In genomic region chr21:41169701-41170100, GRCh38 we compare ENCODE assay signal across 11 cellular contexts. TPM values are rescaled to one million over a fixed set of nuclear protein-coding genes. Genes with fewer than 3 reads are reported as not detected.
DNase-seq lines count a peak whose midpoint lies in the region; ATAC-seq and TF ChIP-seq lines count a peak whose summit lies in the region.
"Had no signal": no experiment of that assay in that cellular context is flagged by ENCODE, and none has a peak within 500 bp of the region (broad histone marks: within the 10 kb centered on the region; RNA-seq: fewer than 3 reads in every experiment).

No MANE protein-coding gene starts in this region.

- intact Hi-C loops in CD4-positive, alpha-beta T cell (cut with DNase I, micrococcal nuclease): no loop called here
- intact Hi-C loops in ovary (cut with DNase I): no loop called here
- intact Hi-C loops in left lung (cut with DNase I): no loop called here

- TF ChIP-seq POLR2A in ovary (IDR thresholded peaks at IDR 0.05): no peak
- TF ChIP-seq POLR2A in GM18505 (IDR thresholded peaks at IDR 0.05; ENCODE audit: borderline replicate concordance, extremely low read depth, insufficient read depth, insufficient read length): no peak

- H3K4me3 Mint-ChIP-seq in CD4-positive, alpha-beta T cell: peak overlapping the region; percentile 49
- peak overlapping the region in 1 of 2 donors; percentile 49 for H3K4me3 Mint-ChIP-seq in activated T-cell treated with anti-CD3 and anti-CD28 coated beads, Interleukin-2, amount 50 U/mL, for 72 hours

- peaks cover 34% of the 10 kb centered on the region for H3K27me3 ChIP-seq in CD4-positive, alpha-beta T cell (ENCODE audit: control insufficient read depth, insufficient read depth, low read length)
- H3K27me3 ChIP-seq in ovary (no peaks in the 10 kb centered on the region), left lung (peaks cover 0 to 52% of the 10 kb centered on the region in 2 donors)

- H3K4me1 ChIP-seq in ovary (ENCODE audit: insufficient read depth): no peaks in the 10 kb centered on the region
- H3K4me1 ChIP-seq in left lung: peaks cover 0 to 26% of the 10 kb centered on the region in 2 donors

- H3K27me3 Mint-ChIP-seq in CD4-positive, alpha-beta T cell: peaks cover 61% of the 10 kb centered on the region
- H3K27me3 Mint-ChIP-seq in activated T-cell treated with anti-CD3 and anti-CD28 coated beads, Interleukin-2, amount 50 U/mL, for 72 hours (ENCODE audit: low read depth): peaks cover 64% of the 10 kb centered on the region

- no peak for DNase-seq in CD4-positive, alpha-beta T cell
- DNase-seq in SK-N-MC (ENCODE audit: low read depth, low spot score) (no peak), fibroblast of pulmonary artery (ENCODE audit: low read depth) (no peak), ovary (no peak), left lung (no peak)
- no peak for DNase-seq in activated T-cell treated with anti-CD3 and anti-CD28 coated beads, Interleukin-2, amount 50 U/mL, for 72 hours
- no peak for DNase-seq in activated CD4-positive, CD25-positive, alpha-beta regulatory T cell treated with anti-CD3 and anti-CD28 coated beads, Interleukin-2, amount 50 U/mL, for 72 hours
- DNase-seq: NCI-H2171 treated with DMSO at 0.1 percent for 48 hours had no signal

- H3K9me3 Mint-ChIP-seq in CD4-positive, alpha-beta T cell: no peaks in the 10 kb centered on the region
- no peaks in the 10 kb centered on the region for H3K9me3 Mint-ChIP-seq in activated T-cell treated with anti-CD3 and anti-CD28 coated beads, Interleukin-2, amount 50 U/mL, for 72 hours
- H3K9me3 Mint-ChIP-seq: activated CD4-positive, alpha-beta memory T cell treated with anti-CD3 and anti-CD28 coated beads for 36 hours had no signal

- no peaks in the 10 kb centered on the region for H3K36me3 Mint-ChIP-seq in CD4-positive, alpha-beta T cell (ENCODE audit: low read depth)
- H3K36me3 Mint-ChIP-seq in activated T-cell treated with anti-CD3 and anti-CD28 coated beads, Interleukin-2, amount 50 U/mL, for 72 hours (ENCODE audit: insufficient read depth in 2 of 2): no peaks in the 10 kb centered on the region
- H3K36me3 Mint-ChIP-seq: activated CD4-positive, alpha-beta memory T cell treated with anti-CD3 and anti-CD28 coated beads for 36 hours had no signal

- TF ChIP-seq CTCF in CD4-positive, alpha-beta T cell (IDR thresholded peaks at IDR 0.05): no peak
- TF ChIP-seq CTCF in fibroblast of pulmonary artery (IDR thresholded peaks at IDR 0.05; ENCODE audit: low read length, missing control alignments) (no peak), ovary (IDR thresholded peaks at IDR 0.05) (no peak), left lung (IDR thresholded peaks at IDR 0.05) (no peak)

- H3K36me3 ChIP-seq in SK-N-MC (ENCODE audit: insufficient read depth, low read length) (peaks cover 3% of the 10 kb centered on the region; the same call in 1 of the 2 replicates), ovary (no peaks in the 10 kb centered on the region), left lung (no peaks in the 10 kb centered on the region)

- peak overlapping the region; percentile 94 for H3K4me3 ChIP-seq in SK-N-MC
- peak overlapping the region; percentile 72 for H3K4me3 ChIP-seq in fibroblast of pulmonary artery (replicated peaks; ENCODE audit: low read depth, low read length)
- peak overlapping the region; percentile 70 for H3K4me3 ChIP-seq in ovary
- peak overlapping the region in 1 of 2 donors; percentile 57 for H3K4me3 ChIP-seq in left lung

- ATAC-seq in CD4-positive, alpha-beta T cell (ENCODE audit: poor library complexity): no peak
- ATAC-seq in activated T-cell treated with anti-CD3 and anti-CD28 coated beads, Interleukin-2, amount 50 U/mL, for 72 hours (replicated peaks in 1 of 2): no peak
- ATAC-seq in left lung (no peak), GM18505 (IDR thresholded peaks at IDR 0.05; ENCODE audit: unreplicated experiment) (no peak)

- 51 to 63% (median 61%) methylated on average over 6 of the region's 6 CpGs for WGBS in ovary, 3 donors

- no peak overlapping the region for H3K27ac ChIP-seq in CD4-positive, alpha-beta T cell (ENCODE audit: low read depth, low read length)
- no peak overlapping the region for H3K27ac ChIP-seq in SK-N-MC
- no peak overlapping the region for H3K27ac ChIP-seq in ovary
- H3K27ac ChIP-seq in left lung: no peak overlapping the region

- TF ChIP-seq EP300 in ovary (IDR thresholded peaks at IDR 0.05): no peak

- POLR2A ChIA-PET in CD4-positive, alpha-beta T cell (lab: Charles Lee): no interaction called here

- H3K9me3 ChIP-seq in CD4-positive, alpha-beta T cell (ENCODE audit: control insufficient read depth, low read length): no peaks in the 10 kb centered on the region
- no peaks in the 10 kb centered on the region for H3K9me3 ChIP-seq in SK-N-MC (ENCODE audit: low read depth, low read length)
- H3K9me3 ChIP-seq in ovary: no peaks in the 10 kb centered on the region
- H3K9me3 ChIP-seq in left lung: no peaks in the 10 kb centered on the region
- H3K9me3 ChIP-seq: heart right ventricle had no signal

- H3K9ac ChIP-seq in SK-N-MC (ENCODE audit: insufficient read length): peak overlapping the region; percentile 52

- CTCF ChIA-PET in CD4-positive, alpha-beta T cell (lab: Charles Lee): no interaction called here

- H3K27ac Mint-ChIP-seq in CD4-positive, alpha-beta T cell: no peak overlapping the region
- H3K27ac Mint-ChIP-seq in activated T-cell treated with anti-CD3 and anti-CD28 coated beads, Interleukin-2, amount 50 U/mL, for 72 hours: no peak overlapping the region
- H3K27ac Mint-ChIP-seq: activated CD4-positive, alpha-beta memory T cell treated with anti-CD3 and anti-CD28 coated beads for 36 hours had no signal

- H3K4me1 Mint-ChIP-seq in CD4-positive, alpha-beta T cell (ENCODE audit: low read depth): peaks cover 18% of the 10 kb centered on the region
- H3K4me1 Mint-ChIP-seq in activated T-cell treated with anti-CD3 and anti-CD28 coated beads, Interleukin-2, amount 50 U/mL, for 72 hours (ENCODE audit: low read depth): peaks cover 10% of the 10 kb centered on the region

RNA-seq across cellular contexts. Expression of gene BACE2, which starts 1.7 kb away (rescaled TPM):
- under 1 TPM in 1 of 2 experiments, not detected in 1; 0.16 TPM for total RNA-seq in CD4-positive, alpha-beta T cell
- total RNA-seq in ovary: 10 to 100 TPM; 11.4 to 48.6 (median 24.4) TPM
- polyA plus RNA-seq in ovary: 10 to 100 TPM; 16.4 to 75.6 TPM
- 1 to 10 TPM; 1.1 TPM for total RNA-seq in activated T-cell treated with anti-CD3 and anti-CD28 coated beads, Interleukin-2, amount 50 U/mL, for 72 hours
- total RNA-seq in left lung: 10 to 100 TPM; 41.5 to 44.6 TPM

Comparison
In these comparisons a context has a peak if more than half of its experiments do, and no peak if none do; other contexts are left out.
1. RNA of gene BACE2, which starts 1.7 kb away (total RNA-seq): 41.5 to 44.6 TPM in left lung and 11.4 to 48.6 TPM in ovary; 1.1 TPM in activated T-cell treated with anti-CD3 and anti-CD28 coated beads, Interleukin-2, amount 50 U/mL, for 72 hours and 0.16 TPM in CD4-positive, alpha-beta T cell; every median in the first group is over 4 times any median in the second.